14 cellular contexts compared by ENCODE assay signal in the genomic region with DNA sequence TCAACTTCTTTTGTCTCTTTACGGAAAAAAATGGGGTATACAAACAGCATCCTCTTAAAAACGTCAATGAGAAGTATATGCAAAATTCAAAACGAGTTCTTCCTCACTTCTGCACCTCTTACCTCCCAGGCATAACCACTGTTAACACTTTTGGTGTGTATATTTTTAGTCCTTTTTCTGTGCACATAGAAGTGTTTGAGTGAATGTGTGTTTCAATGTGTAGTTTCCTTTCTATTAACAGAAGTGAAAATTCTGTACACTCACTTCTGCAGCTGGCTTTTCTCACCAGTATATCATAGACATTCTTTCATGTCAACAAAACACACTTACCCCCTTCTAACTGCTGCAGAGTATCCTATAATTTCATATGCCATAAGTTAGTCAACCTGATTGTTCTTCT. TPM values are rescaled to one million over a fixed set of nuclear protein-coding genes. Genes with fewer than 3 reads are reported as not detected.
A peak's percentile ranks its signal among the peaks of the same experiment; 100 is the strongest.
DNase-seq lines count a peak whose midpoint lies in the region; ATAC-seq, FAIRE-seq and TF ChIP-seq lines count a peak whose summit lies in the region.
"Had no signal": no experiment of that assay in that cellular context is flagged by ENCODE, and none has a peak within 500 bp of the region (broad histone marks: within the 10 kb centered on the region; RNA-seq: fewer than 3 reads in every experiment).

No MANE protein-coding gene starts in this region.

- in situ Hi-C loops in ACHN (cut with HindIII; ENCODE audit: low pct_ligation_motif_present, low pct_unique_long_range_greater_than_20kb, low sequenced_read_pairs), result no loop called here

- no peak overlapping the region for H3K4me3 Mint-ChIP-seq in osteocyte (ENCODE audit: unreplicated experiment)
- H3K4me3 Mint-ChIP-seq: HFFc6; naive thymus-derived CD8-positive, alpha-beta T cell had no signal

- peaks cover 18% of the 10 kb centered on the region for H3K36me3 Mint-ChIP-seq in osteocyte (ENCODE audit: unreplicated experiment)

- H3K27me3 ChIP-seq in SJCRH30, result no peaks in the 10 kb centered on the region
- H3K27me3 ChIP-seq: esophagus squamous epithelium had no signal

- H3K4me1 ChIP-seq in SJCRH30, result no peaks in the 10 kb centered on the region

- FAIRE-seq in GM12892 (lab: Jason Lieb, UNC) (peak; percentile 62), RCC 7860 (lab: Jason Lieb, UNC) (no peak)

- H3K27ac Mint-ChIP-seq in osteocyte (ENCODE audit: unreplicated experiment), result no peak overlapping the region
- H3K27ac Mint-ChIP-seq: HFFc6 had no signal

- no peak for TF ChIP-seq CTCF in osteocyte (IDR thresholded peaks at IDR 0.05)

- peaks cover 32% of the 10 kb centered on the region for H3K36me3 ChIP-seq in SJCRH30

- H3K4me1 Mint-ChIP-seq in osteocyte (ENCODE audit: unreplicated experiment), result peaks cover 18% of the 10 kb centered on the region

- no peak for DNase-seq in GM12892 (ENCODE audit: insufficient read length)
- DNase-seq in ACHN, result no peak
- no peak for DNase-seq in SJCRH30
- DNase-seq in RCC 7860 (ENCODE audit: low spot score), result no peak
- no peak for DNase-seq in osteocyte (ENCODE audit: extremely low spot score, unreplicated experiment)
- DNase-seq: activated gamma-delta T cell treated with Interleukin-2 at 50 U/mL for 16 hours; esophagus squamous epithelium; HFFc6; naive thymus-derived CD8-positive, alpha-beta T cell; NCI-H524 had no signal

- H3K9me3 Mint-ChIP-seq in osteocyte (ENCODE audit: unreplicated experiment), result no peaks in the 10 kb centered on the region
- H3K9me3 Mint-ChIP-seq: HFFc6; naive thymus-derived CD8-positive, alpha-beta T cell had no signal

- no peak for TF ChIP-seq POLR2A in GM12892 (IDR thresholded peaks at IDR 0.05; ENCODE audit: low read depth, low read length)

- no peaks in the 10 kb centered on the region for H3K27me3 Mint-ChIP-seq in osteocyte (ENCODE audit: unreplicated experiment)
- H3K27me3 Mint-ChIP-seq: naive thymus-derived CD8-positive, alpha-beta T cell had no signal

- no peaks in the 10 kb centered on the region for H3K9me3 ChIP-seq in SJCRH30 (replicated peaks)
- H3K9me3 ChIP-seq: esophagus squamous epithelium had no signal

- ATAC-seq in GM19397 (IDR thresholded peaks at IDR 0.05; ENCODE audit: unreplicated experiment), result peak; percentile 64
- peak; percentile 80 for ATAC-seq in HG02798 (IDR thresholded peaks at IDR 0.05; ENCODE audit: poor library complexity, unreplicated experiment)
- peak; percentile 51 for ATAC-seq in HG03520 (IDR thresholded peaks at IDR 0.05; ENCODE audit: unreplicated experiment)
- ATAC-seq: naive thymus-derived CD8-positive, alpha-beta T cell had no signal

- H3K27ac ChIP-seq in SJCRH30, result no peak overlapping the region
- H3K27ac ChIP-seq: esophagus squamous epithelium, skin epidermis had no signal

- no peak overlapping the region for H3K4me3 ChIP-seq in SJCRH30
- H3K4me3 ChIP-seq: esophagus squamous epithelium, skin epidermis had no signal

RNA-seq across cellular contexts. Expression of a gene that starts 5.4 kb away (rescaled TPM):
- 34.7 TPM for polyA plus RNA-seq in GM12892 (2012; ENCODE audit: missing spikeins)
- 47.4 and 53.4 TPM in 2 replicates for total RNA-seq in SJCRH30 (2014; rRNA removed; shearing (Covaris generic))
- 22.2 and 24.7 TPM in 2 replicates for total RNA-seq in osteocyte

RNA-seq across cellular contexts. Expression of a gene that starts 5.6 kb away (rescaled TPM):
- 14.9 TPM for polyA plus RNA-seq in GM12892 (2012; ENCODE audit: missing spikeins)
- 24.1 and 26.9 TPM in 2 replicates for total RNA-seq in SJCRH30 (2014; rRNA removed; shearing (Covaris generic))
- 8.8 and 10.4 TPM in 2 replicates for total RNA-seq in osteocyte

RNA-seq across cellular contexts. Expression of a gene that starts 27.3 kb away (rescaled TPM):
- polyA plus RNA-seq in GM12892 (2012; ENCODE audit: missing spikeins), result 19.0 TPM
- 18.5 and 21.9 TPM in 2 replicates for total RNA-seq in SJCRH30 (2014; rRNA removed; shearing (Covaris generic))
- total RNA-seq in osteocyte, result 23.1 and 23.4 TPM in 2 replicates

RNA-seq across cellular contexts. Expression of a gene that starts 27.7 kb away (rescaled TPM):
- 21.8 TPM for polyA plus RNA-seq in GM12892 (2012; ENCODE audit: missing spikeins)
- 20.9 and 21.6 TPM in 2 replicates for total RNA-seq in SJCRH30 (2014; rRNA removed; shearing (Covaris generic))
- 25.4 and 27.1 TPM in 2 replicates for total RNA-seq in osteocyte
